Comparison of ENCODE assay signal across 2 cellular contexts in genomic region chr16:1920727-1921155, GRCh38.
A peak's percentile ranks its signal among the peaks of the same experiment; 100 is the strongest.
TF ChIP-seq lines count a peak whose summit lies in the region.

No MANE protein-coding gene starts in this region.

TF ChIP-seq in SK-N-SH, 30 proteins besides CTCF, POLR2A, EP300 and RAD21:
- no peak for TF ChIP-seq ELF1 (IDR thresholded peaks at IDR 0.05)
- TF ChIP-seq FOXJ3 (CRISPR knock-in tag; IDR thresholded peaks at IDR 0.05): no peak
- no peak for TF ChIP-seq RFX5 (IDR thresholded peaks at IDR 0.05; ENCODE audit: low read length)
- TF ChIP-seq REST (IDR thresholded peaks at IDR 0.05; ENCODE audit: low read depth, low read length): no peak
- TF ChIP-seq TCF12 (IDR thresholded peaks at IDR 0.05): no peak
- TF ChIP-seq CHD2 (IDR thresholded peaks at IDR 0.05; ENCODE audit: low read length, partially characterized antibody): no peak
- TF ChIP-seq USF2 (IDR thresholded peaks at IDR 0.05; ENCODE audit: borderline replicate concordance, low read depth, low read length): no peak
- no peak for TF ChIP-seq GATA2 (CRISPR knock-in tag; IDR thresholded peaks at IDR 0.05)
- TF ChIP-seq SIN3A (IDR thresholded peaks at IDR 0.05; ENCODE audit: borderline replicate concordance, low read depth, low read length): no peak
- TF ChIP-seq, protein P1, sequence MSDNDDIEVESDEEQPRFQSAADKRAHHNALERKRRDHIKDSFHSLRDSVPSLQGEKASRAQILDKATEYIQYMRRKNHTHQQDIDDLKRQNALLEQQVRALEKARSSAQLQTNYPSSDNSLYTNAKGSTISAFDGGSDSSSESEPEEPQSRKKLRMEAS (IDR thresholded peaks at IDR 0.05; ENCODE audit: low read depth): no peak
- TF ChIP-seq ZBTB33 (IDR thresholded peaks at IDR 0.05; ENCODE audit: borderline replicate concordance, low read depth): no peak
- TF ChIP-seq MXI1 (IDR thresholded peaks at IDR 0.05; ENCODE audit: low read depth, low read length): no peak
- no peak for TF ChIP-seq RCOR1 (IDR thresholded peaks at IDR 0.05; ENCODE audit: low read length)
- no peak for TF ChIP-seq GABPA (IDR thresholded peaks at IDR 0.05; ENCODE audit: low read depth)
- no peak for TF ChIP-seq JUND (IDR thresholded peaks at IDR 0.05)
- TF ChIP-seq, protein P2, sequence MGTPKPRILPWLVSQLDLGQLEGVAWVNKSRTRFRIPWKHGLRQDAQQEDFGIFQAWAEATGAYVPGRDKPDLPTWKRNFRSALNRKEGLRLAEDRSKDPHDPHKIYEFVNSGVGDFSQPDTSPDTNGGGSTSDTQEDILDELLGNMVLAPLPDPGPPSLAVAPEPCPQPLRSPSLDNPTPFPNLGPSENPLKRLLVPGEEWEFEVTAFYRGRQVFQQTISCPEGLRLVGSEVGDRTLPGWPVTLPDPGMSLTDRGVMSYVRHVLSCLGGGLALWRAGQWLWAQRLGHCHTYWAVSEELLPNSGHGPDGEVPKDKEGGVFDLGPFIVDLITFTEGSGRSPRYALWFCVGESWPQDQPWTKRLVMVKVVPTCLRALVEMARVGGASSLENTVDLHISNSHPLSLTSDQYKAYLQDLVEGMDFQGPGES (IDR thresholded peaks at IDR 0.05; ENCODE audit: low read depth, low read length): no peak
- TF ChIP-seq USF1 (IDR thresholded peaks at IDR 0.05; ENCODE audit: borderline replicate concordance, low read depth): no peak
TF ChIP-seq in SK-N-SH: peak in this region for 0.

TF ChIP-seq in HepG2, 621 proteins besides CTCF, POLR2A, EP300 and RAD21:
- TF ChIP-seq THYN1 (CRISPR knock-in tag; IDR thresholded peaks at IDR 0.05; ENCODE audit: borderline replicate concordance, low read depth): no peak
- no peak for TF ChIP-seq SP1 (IDR thresholded peaks at IDR 0.05)
- 0 out of 2 replicates have a peak, but pooled peaks have one; percentile 18 for TF ChIP-seq SP1 (CRISPR knock-in tag; IDR thresholded peaks at IDR 0.05)
- no peak for TF ChIP-seq FOXA3 (CRISPR knock-in tag; IDR thresholded peaks at IDR 0.05)
